ENCODE assay signal across 16 cellular contexts in the genomic region with DNA sequence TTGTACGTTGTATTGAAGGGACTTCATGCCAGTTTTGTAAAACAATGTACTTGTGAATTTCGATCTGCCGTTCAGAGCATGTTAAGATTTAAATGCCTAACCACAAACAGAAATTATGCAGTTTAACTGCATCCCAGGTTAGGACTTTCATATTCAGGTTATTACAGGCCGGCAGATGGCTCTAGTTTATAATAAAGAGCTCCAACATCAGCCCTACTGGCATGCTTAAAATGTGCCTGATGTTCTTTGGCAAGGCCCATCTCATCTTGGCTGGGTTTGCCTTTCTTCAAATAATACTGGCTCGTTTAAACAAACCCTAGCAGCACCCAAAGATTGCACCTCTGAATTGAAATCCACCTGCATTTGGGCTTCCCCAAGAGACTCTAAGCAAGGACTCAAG.
A peak's percentile ranks its signal among the peaks of the same experiment; 100 is the strongest.
DNase-seq lines count a peak whose midpoint lies in the region; ATAC-seq and TF ChIP-seq lines count a peak whose summit lies in the region.
"Had no signal": no experiment of that assay in that cellular context is flagged by ENCODE, and none has a peak within 500 bp of the region (broad histone marks: within the 10 kb centered on the region; RNA-seq: fewer than 3 reads in every experiment).

No MANE protein-coding gene starts in this region.

- no peaks in the 10 kb centered on the region for H3K36me3 ChIP-seq in brain microvascular endothelial cell (replicated peaks)
- H3K36me3 ChIP-seq: BLaER1, HAP-1, upper lobe of left lung had no signal

- no peak for ATAC-seq in activated CD4-positive, CD25-positive, alpha-beta regulatory T cell treated with anti-CD3 and anti-CD28 coated beads, Interleukin-2, amount 50 U/mL, for 24 hours
- ATAC-seq: GM12878 had no signal

- H3K27ac ChIP-seq in VCaP = peak overlapping the region; percentile 54
- no peak overlapping the region for H3K27ac ChIP-seq in brain microvascular endothelial cell
- H3K27ac ChIP-seq: BLaER1, upper lobe of left lung had no signal

- H3K27me3 ChIP-seq in brain microvascular endothelial cell (replicated peaks) = no peaks in the 10 kb centered on the region
- H3K27me3 ChIP-seq: BLaER1, upper lobe of left lung had no signal

- no peak overlapping the region for H3K4me3 ChIP-seq in brain microvascular endothelial cell (ENCODE audit: low read depth, low read length)
- H3K4me3 ChIP-seq: BLaER1, GM12878, HAP-1, lung, upper lobe of left lung had no signal

- TF ChIP-seq CTCF in VCaP (conservative IDR thresholded peaks at IDR 0.05) (peak; percentile 65), brain microvascular endothelial cell (IDR thresholded peaks at IDR 0.05; ENCODE audit: low read depth, low read length, missing control alignments) (no peak)

- in situ Hi-C loops in brain microvascular endothelial cell (cut with HindIII; ENCODE audit: low pct_ligation_motif_present, low sequenced_read_pairs) = no loop called here

- DNase-seq in DMS 273 treated with DMSO at 0.1 percent for 48 hours (lab: John Stamatoyannopoulos, UW) (peak; percentile 31), M059J (ENCODE audit: low read depth) (peak; percentile 24), pons (ENCODE audit: low spot score) (peak; percentile 20), SW480 (ENCODE audit: low spot score) (no peak), brain microvascular endothelial cell (no peak)
- DNase-seq: activated CD4-positive, alpha-beta T cell treated with anti-CD3 and anti-CD28 coated beads for 48 hours; central memory CD4-positive, alpha-beta T cell; endodermal cell; SHP77; upper lobe of left lung had no signal

Comparison
In these comparisons a context has a peak if more than half of its experiments do, and no peak if none do; other contexts are left out.
1. DNase-seq: peak in DMS 273 treated with DMSO at 0.1 percent for 48 hours (single experiment), M059J (single experiment) and pons (single experiment); none in SW480 (single experiment) and brain microvascular endothelial cell (single experiment).